ENCODE assay signal across 9 cellular contexts in the genomic region with DNA sequence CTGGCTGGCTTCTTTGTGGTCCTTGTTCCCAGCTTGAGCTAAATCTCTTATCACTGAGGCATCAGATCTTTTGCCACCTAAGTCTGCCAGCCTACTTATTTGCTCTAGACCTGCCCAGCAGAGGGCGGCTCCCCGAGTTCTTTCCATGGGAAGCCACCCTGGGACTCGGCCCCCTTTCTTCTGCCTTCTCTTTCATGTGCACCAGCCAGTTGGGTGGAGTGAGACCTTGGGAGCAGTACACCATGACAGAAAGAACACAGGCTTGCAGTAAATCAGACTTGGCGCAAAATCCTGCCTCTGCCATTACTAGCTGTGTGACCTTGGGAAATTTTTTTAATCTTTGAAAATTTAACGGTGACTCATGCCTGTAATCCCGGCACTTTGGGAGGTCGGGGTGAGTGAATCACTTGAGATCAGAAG. TPM values are rescaled to one million over a fixed set of nuclear protein-coding genes. Genes with fewer than 3 reads are reported as not detected.
DNase-seq lines count a peak whose midpoint lies in the region; ATAC-seq and TF ChIP-seq lines count a peak whose summit lies in the region.
"Had no signal": no experiment of that assay in that cellular context is flagged by ENCODE, and none has a peak within 500 bp of the region (broad histone marks: within the 10 kb centered on the region; RNA-seq: fewer than 3 reads in every experiment).

No MANE protein-coding gene starts in this region.

- 13 to 50% methylated on average over 7 of the region's 7 CpGs for WGBS in lower leg skin, 2 donors

- TF ChIP-seq CTCF in lower leg skin (IDR thresholded peaks at IDR 0.05), result no peak

- intact Hi-C loops in left colon (cut with DNase I, micrococcal nuclease) (no loop called here), lower leg skin (cut with DNase I; ENCODE audit: low total_unique reads) (no loop called here)

- TF ChIP-seq POLR2A in lower leg skin (IDR thresholded peaks at IDR 0.05), result no peak

- ATAC-seq in left colon (peak; percentile 94), HG03135 (IDR thresholded peaks at IDR 0.05; ENCODE audit: unreplicated experiment) (no peak)

- no peak overlapping the region for H3K4me3 ChIP-seq in Jurkat, Clone E6-1 (ENCODE audit: low read length)
- H3K4me3 ChIP-seq in lower leg skin (ENCODE audit: low read depth, poor library complexity, severe bottlenecking), result no peak overlapping the region
- H3K4me3 ChIP-seq: suprapubic skin had no signal

- DNase-seq in Daoy (ENCODE audit: low read depth), result peak; percentile 75
- peak; percentile 70 for DNase-seq in Jurkat, Clone E6-1 (ENCODE audit: low read depth, low spot score)
- DNase-seq in activated CD4-positive, alpha-beta T cell treated with anti-CD3 and anti-CD28 coated beads for 48 hours, result peak; percentile 61
- DNase-seq in left colon, result peak; percentile 75 to 85
- no peak for DNase-seq in cerebellar nuclear complex (lab: John Stamatoyannopoulos, UW)
- DNase-seq in lower leg skin (ENCODE audit: low spot score in 2 of 2), result no peak
- no peak for DNase-seq in NCI-H2081 (lab: John Stamatoyannopoulos, UW)

RNA-seq across cellular contexts. Expression of gene SMAGP, which starts 7.4 kb away (rescaled TPM):
- total RNA-seq in Daoy (2014; rRNA removed; shearing (Covaris generic)), result 10.4 and 26.9 TPM in 2 replicates
- polyA plus RNA-seq in Jurkat, Clone E6-1 (2012; ENCODE audit: insufficient read depth, insufficient read length), result 22.3 TPM
- total RNA-seq in left colon (100 to 1,000 TPM in 1 of 2 donors, 10 to 100 TPM in 1; 77.3 to 102 TPM), lower leg skin (10 to 100 TPM; 30.0 to 57.2 (median 44.9) TPM)

RNA-seq across cellular contexts. Expression of gene DAZAP2, which starts 24.1 kb away (rescaled TPM):
- 226 and 263 TPM in 2 replicates for total RNA-seq in Daoy (2014; rRNA removed; shearing (Covaris generic))
- polyA plus RNA-seq in Jurkat, Clone E6-1 (2012; ENCODE audit: insufficient read depth, insufficient read length), result 171 TPM
- 100 to 1,000 TPM; 300 to 304 TPM for total RNA-seq in left colon
- total RNA-seq in lower leg skin, result 100 to 1,000 TPM; 172 to 424 (median 256) TPM

RNA-seq across cellular contexts. Expression of gene POU6F1, which starts 44.9 kb away (rescaled TPM):
- 0.71 and 4.2 TPM in 2 replicates for total RNA-seq in Daoy (2014; rRNA removed; shearing (Covaris generic))
- polyA plus RNA-seq in Jurkat, Clone E6-1 (2012; ENCODE audit: insufficient read depth, insufficient read length), result 8.1 TPM
- total RNA-seq in left colon (1 to 10 TPM; 6.3 to 6.9 TPM), lower leg skin (10 to 100 TPM in 2 of 4 donors, 1 to 10 TPM in 2; 5.5 to 20.2 (median 10.6) TPM)

Comparison
In these comparisons a context has a peak if more than half of its experiments do, and no peak if none do; other contexts are left out.
1. DNase-seq: peak in Daoy (single experiment), Jurkat, Clone E6-1 (single experiment), activated CD4-positive, alpha-beta T cell treated with anti-CD3 and anti-CD28 coated beads for 48 hours (single experiment) and left colon (2 of 2); none in cerebellar nuclear complex (0 of 2), lower leg skin (0 of 2) and NCI-H2081 (0 of 2).